In the genomic region with DNA sequence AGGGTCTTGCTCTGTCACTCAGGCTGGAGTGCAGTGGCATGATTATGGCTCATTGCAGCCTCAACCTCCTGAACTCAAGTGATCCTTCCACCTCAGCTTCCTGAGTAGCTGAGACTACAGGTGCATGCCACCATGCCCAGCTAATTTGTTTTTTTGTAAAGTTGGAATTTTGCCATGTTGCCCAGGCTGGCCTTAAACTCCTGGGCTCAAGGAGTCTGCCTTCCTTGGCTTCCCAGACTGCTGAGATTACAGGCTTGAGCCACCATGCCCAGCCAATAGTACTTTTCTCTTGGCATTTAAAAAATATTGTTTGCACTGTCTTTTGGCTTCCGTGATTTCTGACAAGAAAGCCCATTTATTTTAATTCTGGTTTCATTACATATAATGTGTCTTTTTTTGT, we compare ENCODE assay signal across 26 cellular contexts.
"Had no signal": no experiment of that assay in that cellular context is flagged by ENCODE, and none has a peak within 500 bp of the region (broad histone marks: within the 10 kb centered on the region; RNA-seq: fewer than 3 reads in every experiment).

No MANE protein-coding gene starts in this region.

- ATAC-seq: activated T-cell treated with anti-CD3 and anti-CD28 coated beads, Interleukin-2, amount 50 U/mL, for 4 hours; gastrocnemius medialis; left cardiac atrium; mucosa of descending colon; right lobe of liver; stimulated activated effector memory CD8-positive, alpha-beta T cell treated with anti-CD3 and anti-CD28 coated beads, Interleukin-12 subunit alpha, Interleukin-12 subunit beta, amount 100 ng/mL, for 72 hours; stimulated activated naive CD8-positive, alpha-beta T cell treated with anti-CD3 and anti-CD28 coated beads, Interleukin-15, amount 100 ng/mL, for 72 hours had no signal

- H3K4me3 Mint-ChIP-seq: activated naive CD8-positive, alpha-beta T cell treated with anti-CD3 and anti-CD28 coated beads, Interleukin-2, amount 10 ng/mL, durations not matched to agents 7 days and 5 days; activated T-cell treated with anti-CD3 and anti-CD28 coated beads, Interleukin-2, amount 50 U/mL, for 4 hours; central memory CD8-positive, alpha-beta T cell; stimulated activated effector memory CD8-positive, alpha-beta T cell treated with anti-CD3 and anti-CD28 coated beads, Interleukin-12 subunit alpha, Interleukin-12 subunit beta, amount 100 ng/mL, for 72 hours; stimulated activated naive CD8-positive, alpha-beta T cell treated with anti-CD3 and anti-CD28 coated beads, Interleukin-15, amount 100 ng/mL, for 72 hours had no signal

- H3K9me3 ChIP-seq: breast epithelium, colonic mucosa, esophagus squamous epithelium, gastrocnemius medialis, mucosa of descending colon, right lobe of liver, tibial nerve had no signal

- H3K27ac Mint-ChIP-seq: activated naive CD8-positive, alpha-beta T cell treated with anti-CD3 and anti-CD28 coated beads, Interleukin-2, amount 10 ng/mL, durations not matched to agents 7 days and 5 days; activated T-helper 2 cell treated with anti-CD3 and anti-CD28 coated beads, Interferon-gamma antibody, Interleukin-2, Interleukin-4, amounts not matched to agents 10 μg/mL and 5 μg/mL and 100 μg/mL, durations not matched to agents 14 hours and 24 hours and 36 hours; stimulated activated effector memory CD8-positive, alpha-beta T cell treated with anti-CD3 and anti-CD28 coated beads, Interleukin-12 subunit alpha, Interleukin-12 subunit beta, amount 100 ng/mL, for 72 hours; stimulated activated naive CD8-positive, alpha-beta T cell treated with anti-CD3 and anti-CD28 coated beads, Interleukin-15, amount 100 ng/mL, for 72 hours had no signal

- H3K9me3 Mint-ChIP-seq: activated T-cell treated with anti-CD3 and anti-CD28 coated beads, Interleukin-2, amount 50 U/mL, for 4 hours; activated T-helper 2 cell treated with anti-CD3 and anti-CD28 coated beads, Interferon-gamma antibody, Interleukin-2, Interleukin-4, amounts not matched to agents 10 μg/mL and 5 μg/mL and 100 μg/mL, durations not matched to agents 14 hours and 24 hours and 36 hours; central memory CD8-positive, alpha-beta T cell; stimulated activated effector memory CD8-positive, alpha-beta T cell treated with anti-CD3 and anti-CD28 coated beads, Interleukin-12 subunit alpha, Interleukin-12 subunit beta, amount 100 ng/mL, for 72 hours; stimulated activated naive CD8-positive, alpha-beta T cell treated with anti-CD3 and anti-CD28 coated beads, Interleukin-15, amount 100 ng/mL, for 72 hours had no signal

- H3K27me3 ChIP-seq: breast epithelium, colonic mucosa, esophagus squamous epithelium, gastrocnemius medialis, right lobe of liver, tibial nerve had no signal

- H3K27me3 Mint-ChIP-seq: activated naive CD8-positive, alpha-beta T cell treated with anti-CD3 and anti-CD28 coated beads, Interleukin-2, amount 10 ng/mL, durations not matched to agents 7 days and 5 days; central memory CD8-positive, alpha-beta T cell; stimulated activated naive CD8-positive, alpha-beta T cell treated with anti-CD3 and anti-CD28 coated beads, Interleukin-15, amount 100 ng/mL, for 72 hours had no signal

- H3K4me1 ChIP-seq: colonic mucosa had no signal

- H3K36me3 ChIP-seq: breast epithelium, colonic mucosa, esophagus squamous epithelium, gastrocnemius medialis, right lobe of liver, tibial nerve had no signal

- H3K4me3 ChIP-seq: breast epithelium, colonic mucosa, esophagus squamous epithelium, gastrocnemius medialis, mucosa of descending colon, right lobe of liver, skin epidermis, tibial nerve had no signal

- DNase-seq: activated CD4-positive, alpha-beta T cell treated with anti-CD3 and anti-CD28 coated beads for 4 hours; activated CD4-positive, alpha-beta T cell treated with anti-CD3 and anti-CD28 coated beads, Interleukin-2, amount 50 U/mL, for 48 hours; activated CD4-positive, CD25-positive, alpha-beta regulatory T cell; activated CD8-positive, alpha-beta memory T cell treated with anti-CD3 and anti-CD28 coated beads, Interleukin-2, amount 50 U/mL, for 48 hours; activated naive CD4-positive, alpha-beta T cell; activated naive CD8-positive, alpha-beta T cell treated with anti-CD3 and anti-CD28 coated beads, Interleukin-2, amount 10 ng/mL, durations not matched to agents 7 days and 5 days; activated T-cell treated with anti-CD3 and anti-CD28 coated beads, Interleukin-2, amount 50 U/mL, for 4 hours; amniotic stem cell; colonic mucosa; esophagus squamous epithelium; gastrocnemius medialis; hippocampal formation; left cardiac atrium; mesendoderm; mucosa of descending colon; occipital lobe; posterior cingulate gyrus; right lobe of liver; stimulated activated CD4-positive, alpha-beta T cell treated with anti-CD3 and anti-CD28 coated beads, Interleukin-1b, Interleukin-23, amount 100 ng/mL, for 48 hours; stimulated activated naive CD8-positive, alpha-beta T cell treated with anti-CD3 and anti-CD28 coated beads, Interleukin-15, amount 100 ng/mL, for 72 hours had no signal

- H3K27ac ChIP-seq: breast epithelium, colonic mucosa, esophagus squamous epithelium, gastrocnemius medialis, right lobe of liver, skin epidermis had no signal

- H3K36me3 Mint-ChIP-seq: stimulated activated effector memory CD8-positive, alpha-beta T cell treated with anti-CD3 and anti-CD28 coated beads, Interleukin-12 subunit alpha, Interleukin-12 subunit beta, amount 100 ng/mL, for 72 hours had no signal
